In the genomic region with DNA sequence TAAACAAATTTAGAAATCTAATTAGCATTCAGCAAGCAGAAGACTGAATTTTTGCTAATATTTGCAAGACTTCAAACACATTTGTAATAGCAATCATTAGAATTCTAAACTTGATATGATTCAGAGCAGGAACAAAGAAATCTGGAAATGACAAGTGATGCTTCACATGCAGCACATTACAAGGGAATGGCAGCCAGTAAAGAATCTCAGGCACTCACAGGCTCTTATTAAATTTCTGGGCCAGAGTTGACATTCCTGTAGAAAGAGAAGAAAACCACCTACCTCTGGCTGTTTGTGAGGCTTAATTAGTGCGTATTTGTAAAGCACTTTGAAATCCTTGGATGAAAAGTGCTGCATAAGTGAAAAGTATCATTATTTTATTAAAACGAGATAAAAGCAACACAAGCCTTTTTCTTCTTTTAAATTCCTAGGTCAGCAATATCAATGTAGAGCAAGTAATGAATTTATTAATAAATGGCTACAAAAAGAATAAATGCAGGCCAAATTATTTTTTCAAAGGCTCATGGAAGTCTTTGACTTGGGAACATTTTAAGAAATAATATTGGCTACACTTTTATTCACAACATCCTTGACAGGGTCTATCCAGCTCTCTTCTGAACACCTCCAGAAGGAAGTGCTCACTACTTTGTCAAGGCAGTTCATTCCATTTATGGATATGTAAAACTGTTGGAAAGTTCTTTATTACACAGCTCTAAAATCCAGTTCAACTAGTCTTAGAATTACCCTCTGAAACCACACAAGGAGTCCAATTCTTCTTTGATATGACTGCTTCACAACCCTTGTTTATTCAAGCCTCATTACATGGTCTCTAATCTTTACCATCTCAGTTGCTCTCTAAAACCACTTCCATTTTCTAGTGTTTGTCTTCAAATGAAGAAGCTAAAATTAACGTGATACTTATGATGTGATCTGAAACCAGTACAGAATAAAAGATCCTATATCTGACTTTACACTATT, we compare ENCODE assay signal across 10 cellular contexts. TPM values are rescaled to one million over a fixed set of nuclear protein-coding genes. Genes with fewer than 3 reads are reported as not detected.
DNase-seq lines count a peak whose midpoint lies in the region; ATAC-seq and TF ChIP-seq lines count a peak whose summit lies in the region.
"Had no signal": no experiment of that assay in that cellular context is flagged by ENCODE, and none has a peak within 500 bp of the region (broad histone marks: within the 10 kb centered on the region; RNA-seq: fewer than 3 reads in every experiment).

No MANE protein-coding gene starts in this region.

- CTCF ChIA-PET in T-cell (lab: Charles Lee): interaction anchor here in 1 of 2 donors (0.7 to 1.3 kb wide), 2 partner anchors 764 to 1388 kb away, joined by 4 to 5 read pairs; a partner anchor contains a TSS

- H3K9me3 ChIP-seq in left ventricle myocardium inferior (replicated peaks): no peaks in the 10 kb centered on the region

- POLR2A ChIA-PET in T-cell (lab: Charles Lee): interaction anchor here (0.6 to 0.7 kb wide), 2 partner anchors 129 to 946 kb away, joined by 3 read pairs; no protein-coding TSS in a partner anchor

- no peak for ATAC-seq in Right ventricle myocardium inferior
- ATAC-seq in HG03025 (IDR thresholded peaks at IDR 0.05; ENCODE audit: low FRiP score, unreplicated experiment): peak; percentile 64
- peak in 3 of 4 experiments; percentile 37 to 55 (median 40) for ATAC-seq in T-cell (replicated peaks in 1 of 4)
- ATAC-seq in HG03045 (IDR thresholded peaks at IDR 0.05; ENCODE audit: unreplicated experiment): no peak
- no peak for ATAC-seq in GM18520 (IDR thresholded peaks at IDR 0.05; ENCODE audit: unreplicated experiment)

- peaks cover 15% of the 10 kb centered on the region for H3K36me3 Mint-ChIP-seq in T-cell
- peaks cover 3% of the 10 kb centered on the region for H3K36me3 Mint-ChIP-seq in type B pancreatic cell

- H3K27me3 Mint-ChIP-seq in T-cell (no peaks in the 10 kb centered on the region), type B pancreatic cell (no peaks in the 10 kb centered on the region)

- H3K4me3 Mint-ChIP-seq in T-cell: no peak overlapping the region
- peak overlapping the region; percentile 50 for H3K4me3 Mint-ChIP-seq in type B pancreatic cell

- H3K27me3 ChIP-seq in left ventricle myocardium inferior (ENCODE audit: low read depth): no peaks in the 10 kb centered on the region

- intact Hi-C loops in left ventricle myocardium inferior (cut with micrococcal nuclease) (no loop called here), Right ventricle myocardium inferior (cut with DNase I) (loop anchor here (5.0 kb wide), 2 partner anchors 842 to 1002 kb away; no protein-coding TSS in a partner anchor)

- peaks cover 6% of the 10 kb centered on the region for H3K36me3 ChIP-seq in left ventricle myocardium inferior

- H3K27ac ChIP-seq in left ventricle myocardium inferior (replicated peaks): peak overlapping the region; percentile 5
- H3K27ac ChIP-seq: GM23248 had no signal

- H3K27ac Mint-ChIP-seq in T-cell: peak overlapping the region in 1 of 2 donors; percentile 63
- H3K27ac Mint-ChIP-seq in type B pancreatic cell: peak overlapping the region; percentile 77

- H3K4me1 Mint-ChIP-seq in T-cell (peaks cover 6 to 7% (median 7%) of the 10 kb centered on the region in 3 donors), type B pancreatic cell (ENCODE audit: unreplicated experiment) (peaks cover 11% of the 10 kb centered on the region)

- no peak for TF ChIP-seq CTCF in left ventricle myocardium inferior (IDR thresholded peaks at IDR 0.05; ENCODE audit: borderline replicate concordance)
- TF ChIP-seq CTCF in type B pancreatic cell (conservative IDR thresholded peaks at IDR 0.05): no peak

- DNase-seq in left ventricle myocardium inferior (no peak), Right ventricle myocardium inferior (ENCODE audit: missing footprints) (no peak), T-cell (no peak), type B pancreatic cell (ENCODE audit: extremely low spot score, unreplicated experiment) (no peak), T1000 (lab: John Stamatoyannopoulos, UW) (no peak)
- DNase-seq: GM23248, NCI-H345 had no signal

- no peak overlapping the region for H3K4me3 ChIP-seq in left ventricle myocardium inferior
- H3K4me3 ChIP-seq: GM23248 had no signal

- peaks cover 18% of the 10 kb centered on the region for H3K4me1 ChIP-seq in left ventricle myocardium inferior

- H3K9me3 Mint-ChIP-seq in T-cell: no peaks in the 10 kb centered on the region
- no peaks in the 10 kb centered on the region for H3K9me3 Mint-ChIP-seq in type B pancreatic cell

RNA-seq across cellular contexts. Expression of a gene that starts 32.1 kb away (rescaled TPM):
- total RNA-seq in left ventricle myocardium inferior (5.6 TPM), Right ventricle myocardium inferior (5.6 TPM), T-cell (10 to 100 TPM; 10.5 to 20.8 (median 18.2) TPM), type B pancreatic cell (ENCODE audit: low replicate concordance) (12.4 and 12.6 TPM in 2 replicates)

Comparison
In these comparisons a context has a peak if more than half of its experiments do, and no peak if none do; other contexts are left out.
1. ATAC-seq: peak in HG03025 (single experiment) and T-cell (3 of 4); none in Right ventricle myocardium inferior (single experiment), HG03045 (single experiment) and GM18520 (single experiment).